ENCODE assay signal across 9 cellular contexts in genomic region chr17:38885728-38886642, GRCh38. TPM values are rescaled to one million over a fixed set of nuclear protein-coding genes. Genes with fewer than 3 reads are reported as not detected.
A peak's percentile ranks its signal among the peaks of the same experiment; 100 is the strongest.
DNase-seq lines count a peak whose midpoint lies in the region; ATAC-seq and TF ChIP-seq lines count a peak whose summit lies in the region.
"Had no signal": no experiment of that assay in that cellular context is flagged by ENCODE, and none has a peak within 500 bp of the region (broad histone marks: within the 10 kb centered on the region; RNA-seq: fewer than 3 reads in every experiment).

No MANE protein-coding gene starts in this region.

- POLR2A ChIA-PET in WTC11 (lab: Charles Lee): interaction anchor here (0.6 to 1.5 kb wide), 4 partner anchors 18 to 278 kb away, joined by 3 to 5 read pairs (median 4); no protein-coding TSS in a partner anchor

- ATAC-seq in WTC11 (peak; percentile 46), sciatic nerve (peak; percentile 20)

- 0 out of 2 replicates have a peak overlapping the region, but pooled peaks have one; percentile 6 for H3K4me3 Mint-ChIP-seq in WTC11

- intact Hi-C loops in head of caudate nucleus (cut with DNase I): no loop called here
- intact Hi-C loops in sciatic nerve (cut with DNase I): no loop called here

- peaks cover 15% of the 10 kb centered on the region for H3K36me3 Mint-ChIP-seq in WTC11

- CTCF ChIA-PET in WTC11 (lab: Charles Lee): interaction anchor here (0.5 to 2.5 kb wide), 7 partner anchors 8 to 289 kb away, joined by 3 to 7 read pairs (median 4); partner anchors contain the start of gene LASP1NB

- no peaks in the 10 kb centered on the region for H3K9me3 Mint-ChIP-seq in WTC11

- H3K4me1 Mint-ChIP-seq in WTC11: peaks cover 59% of the 10 kb centered on the region

- no peaks in the 10 kb centered on the region for H3K27me3 Mint-ChIP-seq in WTC11 (ENCODE audit: low read depth)

- TF ChIP-seq CTCF in WTC11 (IDR thresholded peaks at IDR 0.05): no peak

- DNase-seq in DMS53 (lab: John Stamatoyannopoulos, UW): peak; percentile 52
- no peak for DNase-seq in DMS53 treated with DMSO at 0.1 percent for 48 hours (lab: John Stamatoyannopoulos, UW; ENCODE audit: unreplicated experiment)
- DNase-seq in WTC11 (ENCODE audit: low spot score): no peak
- peak in 40 of 42 donors; percentile 37 to 92 (median 74) for DNase-seq in head of caudate nucleus
- no peak for DNase-seq in sciatic nerve (ENCODE audit: low spot score)
- no peak for DNase-seq in stimulated activated CD4-positive, alpha-beta T cell treated with anti-CD3 and anti-CD28 coated beads, Interleukin-12 subunit alpha, Interleukin-12 subunit beta, amount 100 ng/mL, for 4 hours
- no peak for DNase-seq in activated CD4-positive, CD25-positive, alpha-beta regulatory T cell (lab: John Stamatoyannopoulos, UW)
- no peak for DNase-seq in SHP77 treated with DMSO at 0.1 percent for 48 hours (lab: John Stamatoyannopoulos, UW)
- DNase-seq: NCI-H1048 had no signal

- peak overlapping the region; percentile 75 for H3K27ac Mint-ChIP-seq in WTC11

TF ChIP-seq in WTC11, 78 proteins besides CTCF, POLR2A, EP300 and RAD21:
- TF ChIP-seq EMX1 (CRISPR knock-in tag; IDR thresholded peaks at IDR 0.05): no peak
- TF ChIP-seq ZNF416 (CRISPR knock-in tag; IDR thresholded peaks at IDR 0.05): no peak
- no peak for TF ChIP-seq TCF7 (CRISPR knock-in tag; IDR thresholded peaks at IDR 0.05; ENCODE audit: low read depth)
- no peak for TF ChIP-seq ZSCAN18 (CRISPR knock-in tag; IDR thresholded peaks at IDR 0.05)
- no peak for TF ChIP-seq CREM (CRISPR knock-in tag; IDR thresholded peaks at IDR 0.05)
- TF ChIP-seq SP1 (CRISPR knock-in tag; conservative IDR thresholded peaks at IDR 0.05): no peak
- TF ChIP-seq ZNF232 (CRISPR knock-in tag; IDR thresholded peaks at IDR 0.05): no peak
- TF ChIP-seq NFYB (CRISPR knock-in tag; conservative IDR thresholded peaks at IDR 0.05; ENCODE audit: low read depth): no peak
- no peak for TF ChIP-seq ZNF121 (CRISPR knock-in tag; IDR thresholded peaks at IDR 0.05)
- no peak for TF ChIP-seq ZNF219 (CRISPR knock-in tag; IDR thresholded peaks at IDR 0.05; ENCODE audit: borderline replicate concordance)
- no peak for TF ChIP-seq TP53 (CRISPR knock-in tag; IDR thresholded peaks at IDR 0.05)
- TF ChIP-seq ZNF423 (CRISPR knock-in tag; IDR thresholded peaks at IDR 0.05): no peak
- no peak for TF ChIP-seq GABPB1 (CRISPR knock-in tag; IDR thresholded peaks at IDR 0.05)

RNA-seq across cellular contexts. Expression of gene LASP1, which starts 16.1 kb away (rescaled TPM):
- 126 to 139 TPM (median 128 TPM) in 3 replicates for total RNA-seq in WTC11 (2021)
- 127 TPM for total RNA-seq in sciatic nerve

RNA-seq across cellular contexts. Expression of gene RPL23, which starts 32.5 kb away (rescaled TPM):
- total RNA-seq in WTC11 (2021) (1,832 to 2,028 TPM (median 1,945 TPM) in 3 replicates), sciatic nerve (1,106 TPM)

Comparison
In these comparisons a context has a peak if more than half of its experiments do, and no peak if none do; other contexts are left out.
1. DNase-seq: peak in DMS53 (single experiment) and head of caudate nucleus (40 of 42); none in DMS53 treated with DMSO at 0.1 percent for 48 hours (single experiment), WTC11 (single experiment), sciatic nerve (single experiment), stimulated activated CD4-positive, alpha-beta T cell treated with anti-CD3 and anti-CD28 coated beads, Interleukin-12 subunit alpha, Interleukin-12 subunit beta, amount 100 ng/mL, for 4 hours (single experiment), activated CD4-positive, CD25-positive, alpha-beta regulatory T cell (0 of 4) and SHP77 treated with DMSO at 0.1 percent for 48 hours (single experiment).